Comparison of ENCODE assay signal across 8 cellular contexts in genomic region chr1:2556277-2557145, GRCh38. TPM values are rescaled to one million over a fixed set of nuclear protein-coding genes. Genes with fewer than 3 reads are reported as not detected.
A peak's percentile ranks its signal among the peaks of the same experiment; 100 is the strongest.
DNase-seq lines count a peak whose midpoint lies in the region; ATAC-seq and TF ChIP-seq lines count a peak whose summit lies in the region.

TSS of gene TNFRSF14 (plus strand) at chr1:2556371. CDS start at chr1:2556665, 294 bp downstream.

- H3K27me3 Mint-ChIP-seq in activated naive CD4-positive, alpha-beta T cell treated with anti-CD3 and anti-CD28 coated beads, Interleukin-2, amount 10 ng/mL, durations not matched to agents 7 days and 5 days, result no peaks in the 10 kb centered on the region

- H3K36me3 ChIP-seq in skeletal muscle satellite cell (ENCODE audit: insufficient read depth, low read length), result no peaks in the 10 kb centered on the region

- CTCF ChIA-PET in activated naive CD4-positive, alpha-beta T cell treated with anti-CD3 and anti-CD28 coated beads, Interleukin-2, amount 10 ng/mL, durations not matched to agents 7 days and 5 days (lab: Charles Lee), result interaction anchor here (0.6 to 3.3 kb wide), 11 partner anchors 9 to 362 kb away, joined by 3 to 40 read pairs (median 3); partner anchors contain the start of genes FAAP20, PANK4 and PRXL2B

- H3K4me1 ChIP-seq in skeletal muscle satellite cell (ENCODE audit: control insufficient read depth, insufficient read depth, low read length), result peaks cover 17% of the 10 kb centered on the region

- H3K27ac Mint-ChIP-seq in activated naive CD4-positive, alpha-beta T cell treated with anti-CD3 and anti-CD28 coated beads, Interleukin-2, amount 10 ng/mL, durations not matched to agents 7 days and 5 days, result peak within 1 kb of the TSS; percentile 99

- H3K4me3 Mint-ChIP-seq in activated naive CD4-positive, alpha-beta T cell treated with anti-CD3 and anti-CD28 coated beads, Interleukin-2, amount 10 ng/mL, durations not matched to agents 7 days and 5 days, result peak within 1 kb of the TSS; percentile 98

- DNase-seq in RPMI7951 (ENCODE audit: low read depth) (peak; percentile 62), cardiac septum (ENCODE audit: low spot score) (peak; percentile 90), NCI-H187 treated with DMSO at 0.1 percent for 48 hours (lab: John Stamatoyannopoulos, UW) (no peak), cerebellum (ENCODE audit: low spot score) (no peak)
- DNase-seq in activated naive CD4-positive, alpha-beta T cell treated with anti-CD3 and anti-CD28 coated beads, Interleukin-2, amount 10 ng/mL, durations not matched to agents 7 days and 5 days, result peak; percentile 89

- intact Hi-C loops in cardiac septum (cut with DNase I), result no loop called here

- peak; percentile 44 for ATAC-seq in HG02798 (IDR thresholded peaks at IDR 0.05; ENCODE audit: poor library complexity, unreplicated experiment)

- no peaks in the 10 kb centered on the region for H3K9me3 ChIP-seq in skeletal muscle satellite cell (replicated peaks; ENCODE audit: low read length)

- H3K4me3 ChIP-seq in skeletal muscle satellite cell (ENCODE audit: low read length), result peak within 1 kb of the TSS; percentile 78

- no peaks in the 10 kb centered on the region for H3K27me3 ChIP-seq in skeletal muscle satellite cell (ENCODE audit: control insufficient read depth, insufficient read depth, low read length)

- H3K9ac ChIP-seq in skeletal muscle satellite cell (ENCODE audit: low read depth, low read length), result peak within 1 kb of the TSS; percentile 79

- no peaks in the 10 kb centered on the region for H3K9me3 Mint-ChIP-seq in activated naive CD4-positive, alpha-beta T cell treated with anti-CD3 and anti-CD28 coated beads, Interleukin-2, amount 10 ng/mL, durations not matched to agents 7 days and 5 days

- TF ChIP-seq CTCF in GM12874 (IDR thresholded peaks at IDR 0.05; ENCODE audit: insufficient read depth, low read depth, low read length), result 0 out of 2 replicates have a peak, but pooled peaks have one; percentile 16

- H3K4me2 ChIP-seq in skeletal muscle satellite cell (ENCODE audit: low read length), result peak within 1 kb of the TSS; percentile 87

- H3K36me3 Mint-ChIP-seq in activated naive CD4-positive, alpha-beta T cell treated with anti-CD3 and anti-CD28 coated beads, Interleukin-2, amount 10 ng/mL, durations not matched to agents 7 days and 5 days, result peaks cover 20% of the 10 kb centered on the region

- H3K4me1 Mint-ChIP-seq in activated naive CD4-positive, alpha-beta T cell treated with anti-CD3 and anti-CD28 coated beads, Interleukin-2, amount 10 ng/mL, durations not matched to agents 7 days and 5 days, result peaks cover 50% of the 10 kb centered on the region

RNA-seq across cellular contexts. Expression of gene TNFRSF14, which starts in this region (rescaled TPM):
- total RNA-seq in RPMI7951 (2014; rRNA removed; shearing (Covaris generic)), result 26.8 and 29.4 TPM in 2 replicates
- total RNA-seq in cardiac septum, result 13.8 TPM
- total RNA-seq in skeletal muscle satellite cell (2012; rRNA removed), result 5.0 and 8.4 TPM in 2 replicates
- total RNA-seq in cerebellum, result 2.4 TPM

Comparison
In these comparisons a context has a peak if more than half of its experiments do, and no peak if none do; other contexts are left out.
1. DNase-seq: peak in RPMI7951 (single experiment), activated naive CD4-positive, alpha-beta T cell treated with anti-CD3 and anti-CD28 coated beads, Interleukin-2, amount 10 ng/mL, durations not matched to agents 7 days and 5 days (single experiment) and cardiac septum (single experiment); none in NCI-H187 treated with DMSO at 0.1 percent for 48 hours (single experiment) and cerebellum (single experiment).